In the genomic region with DNA sequence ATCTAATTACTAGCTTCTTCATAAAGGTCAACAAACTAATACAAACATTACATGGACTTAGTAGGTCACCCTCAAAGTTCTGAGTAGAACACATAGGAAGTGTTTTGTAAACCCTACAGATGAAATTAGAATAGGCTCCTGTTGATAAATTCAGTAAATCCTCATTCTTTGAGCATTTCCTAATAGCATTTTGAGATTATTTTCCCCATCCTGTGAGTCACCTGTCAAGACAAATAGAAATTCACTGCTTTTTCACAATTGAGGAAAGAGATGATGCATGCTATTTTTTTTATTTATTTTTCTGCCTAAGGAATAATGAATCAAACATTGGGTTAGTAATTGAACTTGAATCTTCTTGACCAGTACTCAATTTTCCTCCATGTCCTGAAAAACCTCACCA, we compare ENCODE assay signal across 24 cellular contexts.
A peak's percentile ranks its signal among the peaks of the same experiment; 100 is the strongest.
DNase-seq lines count a peak whose midpoint lies in the region; ATAC-seq, FAIRE-seq and TF ChIP-seq lines count a peak whose summit lies in the region.
"Had no signal": no experiment of that assay in that cellular context is flagged by ENCODE, and none has a peak within 500 bp of the region (broad histone marks: within the 10 kb centered on the region; RNA-seq: fewer than 3 reads in every experiment).

No MANE protein-coding gene starts in this region.

- BruUV-seq in endothelial cell of umbilical vein (replicated peaks; lab: Mats Ljungman, UMichigan) = no TSS peak

- H3K36me3 ChIP-seq in GM23248 (ENCODE audit: low read depth) = no peaks in the 10 kb centered on the region
- H3K36me3 ChIP-seq in endothelial cell of umbilical vein (ENCODE audit: control insufficient read depth in 2 of 2, extremely low read depth in 1 of 2, insufficient read depth in 2 of 2, low read length in 2 of 2) = no peaks in the 10 kb centered on the region
- H3K36me3 ChIP-seq: BE2C, BLaER1 had no signal

- H3K9me3 ChIP-seq in A549 (no peaks in the 10 kb centered on the region), GM23248 (ENCODE audit: low read depth) (no peaks in the 10 kb centered on the region), endothelial cell of umbilical vein (replicated peaks; ENCODE audit: control insufficient read depth, insufficient read depth, low read length) (no peaks in the 10 kb centered on the region)
- H3K9me3 ChIP-seq: BLaER1 had no signal

- H3K4me3 ChIP-seq in A549 (no peak overlapping the region), GM23248 (no peak overlapping the region), endothelial cell of umbilical vein (replicated peaks in 1 of 3; ENCODE audit: insufficient read depth in 1 of 3, low read depth in 1 of 3, low read length in 3 of 3) (no peak overlapping the region)
- H3K4me3 ChIP-seq: BLaER1 had no signal

- no peaks in the 10 kb centered on the region for H3K27me3 Mint-ChIP-seq in natural killer cell treated with Interleukin-12 subunit alpha and Interleukin-12 subunit beta and Interleukin-15 and Interleukin-18, amount 100 ng/mL, for 72 hours
- H3K27me3 Mint-ChIP-seq: CD4-positive, alpha-beta memory T cell; CD4-positive, CD25-positive, alpha-beta regulatory T cell; CD8-positive, alpha-beta memory T cell had no signal

- peaks cover 5% of the 10 kb centered on the region for H3K36me3 Mint-ChIP-seq in natural killer cell treated with Interleukin-12 subunit alpha and Interleukin-12 subunit beta and Interleukin-15 and Interleukin-18, amount 100 ng/mL, for 72 hours
- H3K36me3 Mint-ChIP-seq: CD14-positive monocyte; CD4-positive, alpha-beta memory T cell; CD4-positive, CD25-positive, alpha-beta regulatory T cell; CD8-positive, alpha-beta memory T cell had no signal

- no peak for TF ChIP-seq RAD21 in A549 (conservative IDR thresholded peaks at IDR 0.05 in 1 of 2, IDR thresholded peaks at IDR 0.05 in 1 of 2)

- H3K9me3 Mint-ChIP-seq in natural killer cell treated with Interleukin-12 subunit alpha and Interleukin-12 subunit beta and Interleukin-15 and Interleukin-18, amount 100 ng/mL, for 72 hours = peaks cover 13% of the 10 kb centered on the region

- H2AFZ ChIP-seq in GM23248 = no peak overlapping the region
- H2AFZ ChIP-seq in endothelial cell of umbilical vein (ENCODE audit: low read depth, low read length) = no peak overlapping the region

- no peaks in the 10 kb centered on the region for H3K9me1 ChIP-seq in endothelial cell of umbilical vein (replicated peaks; ENCODE audit: control insufficient read depth, extremely low read depth, insufficient read depth, low read length)

- dilution Hi-C loops in endothelial cell of umbilical vein (cut with MboI; ENCODE audit: extremely low pct_ligation_motif_present, low sequenced_read_pairs) = no loop called here

- no peaks in the 10 kb centered on the region for H3K4me1 Mint-ChIP-seq in natural killer cell treated with Interleukin-12 subunit alpha and Interleukin-12 subunit beta and Interleukin-15 and Interleukin-18, amount 100 ng/mL, for 72 hours (ENCODE audit: low read depth in 2 of 2)
- H3K4me1 Mint-ChIP-seq: CD14-positive monocyte; CD4-positive, alpha-beta memory T cell; CD4-positive, CD25-positive, alpha-beta regulatory T cell; CD8-positive, alpha-beta memory T cell had no signal

- TF ChIP-seq POLR2A in A549 (IDR thresholded peaks at IDR 0.05; ENCODE audit: low read length) (no peak), endothelial cell of umbilical vein (IDR thresholded peaks at IDR 0.05; ENCODE audit: low read depth, low read length) (no peak)

- no peak overlapping the region for H3K27ac ChIP-seq in A549
- H3K27ac ChIP-seq in GM23248 = no peak overlapping the region
- H3K27ac ChIP-seq in endothelial cell of umbilical vein (ENCODE audit: insufficient read depth, low read depth, low read length) = no peak overlapping the region
- H3K27ac ChIP-seq: 22Rv1, BLaER1 had no signal

- no peak overlapping the region for H3K27ac Mint-ChIP-seq in natural killer cell treated with Interleukin-12 subunit alpha and Interleukin-12 subunit beta and Interleukin-15 and Interleukin-18, amount 100 ng/mL, for 72 hours
- H3K27ac Mint-ChIP-seq: CD14-positive monocyte; CD4-positive, alpha-beta memory T cell; CD4-positive, CD25-positive, alpha-beta regulatory T cell; CD8-positive, alpha-beta memory T cell had no signal

- FAIRE-seq in A549 (lab: Jason Lieb, UNC) (peak; percentile 39), endothelial cell of umbilical vein (lab: Jason Lieb, UNC) (peak; percentile 18)
- FAIRE-seq: G401.6, GM12891 had no signal

- H3F3A ChIP-seq in GM23248 (ENCODE audit: insufficient read depth) = no peaks in the 10 kb centered on the region

- no peak for ATAC-seq in A549
- no peak for ATAC-seq in HG02759 (IDR thresholded peaks at IDR 0.05; ENCODE audit: unreplicated experiment)
- ATAC-seq in natural killer cell treated with Interleukin-12 subunit alpha and Interleukin-12 subunit beta and Interleukin-15 and Interleukin-18, amount 100 ng/mL, for 72 hours = no peak

- H3K4me2 ChIP-seq in A549 (0 out of 3 replicates have a peak overlapping the region, but pooled peaks have one; percentile 1), GM23248 (ENCODE audit: unreplicated experiment) (no peak overlapping the region), endothelial cell of umbilical vein (ENCODE audit: insufficient read depth, low read length) (no peak overlapping the region)
- H3K4me2 ChIP-seq: BLaER1 had no signal

- H3K9ac ChIP-seq in GM23248 (no peak overlapping the region), endothelial cell of umbilical vein (replicated peaks; ENCODE audit: extremely low read depth, insufficient read depth, low read length) (no peak overlapping the region)
- H3K9ac ChIP-seq: BLaER1 had no signal

- POLR2A ChIA-PET in A549 (lab: Yijun Ruan, JAX) (no interaction called here), endothelial cell of umbilical vein (lab: Charles Lee) (no interaction called here)

- intact Hi-C loops in endothelial cell of umbilical vein (cut with micrococcal nuclease) = no loop called here

- TF ChIP-seq EP300 in A549 (IDR thresholded peaks at IDR 0.05) = no peak

- H3K4me3 Mint-ChIP-seq in natural killer cell treated with Interleukin-12 subunit alpha and Interleukin-12 subunit beta and Interleukin-15 and Interleukin-18, amount 100 ng/mL, for 72 hours = no peak overlapping the region
- H3K4me3 Mint-ChIP-seq: CD14-positive monocyte; CD4-positive, alpha-beta memory T cell; CD4-positive, CD25-positive, alpha-beta regulatory T cell; CD8-positive, alpha-beta memory T cell had no signal

- H3K27me3 ChIP-seq in GM23248 (replicated peaks; ENCODE audit: insufficient read depth) (no peaks in the 10 kb centered on the region), endothelial cell of umbilical vein (ENCODE audit: control insufficient read depth in 2 of 2, insufficient read depth in 2 of 2, low read length in 2 of 2) (no peaks in the 10 kb centered on the region)
- H3K27me3 ChIP-seq: BE2C, BLaER1 had no signal

- CTCF ChIA-PET in A549 (lab: Yijun Ruan, JAX) (interaction anchor here (1.1 to 1.6 kb wide), 2 partner anchors 12 to 557 kb away, joined by 3 to 4 read pairs; no protein-coding TSS in a partner anchor), endothelial cell of umbilical vein (lab: Charles Lee) (interaction anchor here (1.1 kb wide), 1 partner anchor 586 kb away, joined by 3 read pairs; no protein-coding TSS in a partner anchor)

- H3K4me1 ChIP-seq in A549 = peaks cover 12% of the 10 kb centered on the region
- H3K4me1 ChIP-seq in GM23248 (ENCODE audit: insufficient read depth) = no peaks in the 10 kb centered on the region
- H3K4me1 ChIP-seq in endothelial cell of umbilical vein (ENCODE audit: control insufficient read depth, extremely low read depth, insufficient read depth, low read length) = peaks cover 19% of the 10 kb centered on the region
- H3K4me1 ChIP-seq: BE2C, BLaER1 had no signal

- H4K20me1 ChIP-seq in GM23248 (ENCODE audit: insufficient read depth) (no peaks in the 10 kb centered on the region), endothelial cell of umbilical vein (replicated peaks; ENCODE audit: control insufficient read depth, extremely low read depth, insufficient read depth, low read length) (no peaks in the 10 kb centered on the region)
- H4K20me1 ChIP-seq: BLaER1 had no signal

- TF ChIP-seq CTCF in A549 (IDR thresholded peaks at IDR 0.05) = no peak
- TF ChIP-seq CTCF in endothelial cell of umbilical vein (IDR thresholded peaks at IDR 0.05; ENCODE audit: extremely low read depth in 1 of 2, insufficient read depth in 1 of 2, low read depth in 1 of 2, low read length in 2 of 2) = no peak

- H3K79me2 ChIP-seq in GM23248 (ENCODE audit: insufficient read depth) (no peaks in the 10 kb centered on the region), endothelial cell of umbilical vein (ENCODE audit: control insufficient read depth, insufficient read depth, low read length) (no peaks in the 10 kb centered on the region)

- in situ Hi-C loops in GM23248 (cut with MboI) = no loop called here

- no peaks in the 10 kb centered on the region for H3K9me2 ChIP-seq in GM23248 (ENCODE audit: insufficient read depth)

- peak in 1 of 2 experiments; percentile 5 for DNase-seq in A549 (ENCODE audit: low read depth in 1 of 2, low spot score in 1 of 2)
- peak; percentile 3 for DNase-seq in GM23248
- peak; percentile 32 for DNase-seq in endothelial cell of umbilical vein (ENCODE audit: low read depth, low spot score)
- DNase-seq in NCI-H1092 (lab: John Stamatoyannopoulos, UW) = no peak
- no peak for DNase-seq in natural killer cell treated with Interleukin-12 subunit alpha and Interleukin-12 subunit beta and Interleukin-15 and Interleukin-18, amount 100 ng/mL, for 72 hours (ENCODE audit: low spot score)
- DNase-seq: ACHN; BE2C; C1 segment of cervical spinal cord; CD4-positive, alpha-beta memory T cell; CD4-positive, CD25-positive, alpha-beta regulatory T cell; CD8-positive, alpha-beta memory T cell; COR-L47; DMS 273 treated with DMSO at 0.1 percent for 48 hours; DMS153; DMS53; DMS79; DND-41; GF-D8 had no signal

TF ChIP-seq in A549, 52 proteins besides CTCF, POLR2A, EP300 and RAD21:
- TF ChIP-seq JUNB (IDR thresholded peaks at IDR 0.05) (0 out of 2 replicates have a peak, but pooled peaks have one; percentile 18), FOSL2 (IDR thresholded peaks at IDR 0.05) (no peak), FOSL2 (CRISPR knock-in tag; IDR thresholded peaks at IDR 0.05) (peak; percentile 16; the same call in 1 of the 2 replicates)
- TF ChIP-seq, protein P1, sequence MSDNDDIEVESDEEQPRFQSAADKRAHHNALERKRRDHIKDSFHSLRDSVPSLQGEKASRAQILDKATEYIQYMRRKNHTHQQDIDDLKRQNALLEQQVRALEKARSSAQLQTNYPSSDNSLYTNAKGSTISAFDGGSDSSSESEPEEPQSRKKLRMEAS (IDR thresholded peaks at IDR 0.05) = no peak

TF ChIP-seq in endothelial cell of umbilical vein, 7 proteins besides CTCF, POLR2A, EP300 and RAD21 (continues in another document):
- no peak for TF ChIP-seq MYC (IDR thresholded peaks at IDR 0.05; ENCODE audit: low read depth, low read length)
- no peak for TF ChIP-seq POLR2AphosphoS5 (IDR thresholded peaks at IDR 0.05; ENCODE audit: insufficient read depth, low read depth, low read length)
- TF ChIP-seq, protein P1 (IDR thresholded peaks at IDR 0.05; ENCODE audit: insufficient read depth, insufficient read length) = no peak
- peak; percentile 90 for TF ChIP-seq FOS (IDR thresholded peaks at IDR 0.05; ENCODE audit: borderline replicate concordance, insufficient read depth, low read length)

Comparison
In these comparisons a context has a peak if more than half of its experiments do, and no peak if none do; other contexts are left out.
1. DNase-seq: peak in GM23248 (single experiment) and endothelial cell of umbilical vein (single experiment); none in NCI-H1092 (single experiment) and natural killer cell treated with Interleukin-12 subunit alpha and Interleukin-12 subunit beta and Interleukin-15 and Interleukin-18, amount 100 ng/mL, for 72 hours (single experiment).